Comparison of ENCODE assay signal across 10 cellular contexts in genomic region chr18:24964213-24964612, GRCh38.
DNase-seq lines count a peak whose midpoint lies in the region; ATAC-seq and TF ChIP-seq lines count a peak whose summit lies in the region.
"Had no signal": no experiment of that assay in that cellular context is flagged by ENCODE, and none has a peak within 500 bp of the region (broad histone marks: within the 10 kb centered on the region; RNA-seq: fewer than 3 reads in every experiment).

No MANE protein-coding gene starts in this region.

- no peaks in the 10 kb centered on the region for H4K20me1 ChIP-seq in IMR-90 (ENCODE audit: insufficient read depth, low read length)

- H4K91ac ChIP-seq in IMR-90 (ENCODE audit: insufficient read depth, low read depth, low read length) = no peak overlapping the region

- no peaks in the 10 kb centered on the region for H3K36me3 Mint-ChIP-seq in effector memory CD8-positive, alpha-beta T cell (ENCODE audit: insufficient read depth)
- no peaks in the 10 kb centered on the region for H3K36me3 Mint-ChIP-seq in HFFc6 (ENCODE audit: low read depth)
- no peaks in the 10 kb centered on the region for H3K36me3 Mint-ChIP-seq in progenitor cell of endocrine pancreas (ENCODE audit: insufficient read depth)
- H3K36me3 Mint-ChIP-seq: activated naive CD4-positive, alpha-beta T cell treated with anti-CD3 and anti-CD28 coated beads, Interleukin-2, amount 10 ng/mL, durations not matched to agents 7 days and 5 days had no signal

- H4K5ac ChIP-seq in IMR-90 (ENCODE audit: low read depth, low read length) = peak overlapping the region; percentile 68; the same call in 1 of the 2 replicates

- H3K14ac ChIP-seq in IMR-90 (replicated peaks; ENCODE audit: low read depth, low read length) = no peak overlapping the region

- H3K27me3 ChIP-seq in IMR-90 (ENCODE audit: control insufficient read depth, insufficient read depth, low read length) = peaks cover 15% of the 10 kb centered on the region

- no peaks in the 10 kb centered on the region for H3K79me1 ChIP-seq in IMR-90 (ENCODE audit: low read depth in 1 of 2, low read length in 2 of 2)

- no peaks in the 10 kb centered on the region for H3K4me1 Mint-ChIP-seq in effector memory CD8-positive, alpha-beta T cell (ENCODE audit: low read depth in 2 of 2)
- no peaks in the 10 kb centered on the region for H3K4me1 Mint-ChIP-seq in HFFc6 (ENCODE audit: low read depth)
- no peaks in the 10 kb centered on the region for H3K4me1 Mint-ChIP-seq in progenitor cell of endocrine pancreas (ENCODE audit: low read depth)
- H3K4me1 Mint-ChIP-seq: activated naive CD4-positive, alpha-beta T cell treated with anti-CD3 and anti-CD28 coated beads, Interleukin-2, amount 10 ng/mL, durations not matched to agents 7 days and 5 days had no signal

- H3K4me3 Mint-ChIP-seq in effector memory CD8-positive, alpha-beta T cell = no peak overlapping the region
- H3K4me3 Mint-ChIP-seq in HFFc6 (no peak overlapping the region), progenitor cell of endocrine pancreas (ENCODE audit: low read depth) (no peak overlapping the region)
- H3K4me3 Mint-ChIP-seq: activated naive CD4-positive, alpha-beta T cell treated with anti-CD3 and anti-CD28 coated beads, Interleukin-2, amount 10 ng/mL, durations not matched to agents 7 days and 5 days had no signal

- H3K56ac ChIP-seq in IMR-90 (ENCODE audit: extremely low read depth, insufficient read depth, low read length) = no peak overlapping the region

- DNase-seq in IMR-90 (no peak), Kasumi-1 (lab: John Stamatoyannopoulos, UW) (no peak), HFFc6 (no peak), progenitor cell of endocrine pancreas (ENCODE audit: low spot score, unreplicated experiment) (no peak)
- DNase-seq in effector memory CD8-positive, alpha-beta T cell = no peak
- no peak for DNase-seq in activated CD8-positive, alpha-beta memory T cell treated with anti-CD3 and anti-CD28 coated beads, Interleukin-2, amount 50 U/mL, for 48 hours
- DNase-seq: activated naive CD4-positive, alpha-beta T cell treated with anti-CD3 and anti-CD28 coated beads, Interleukin-2, amount 10 ng/mL, durations not matched to agents 7 days and 5 days; NCI-H524 had no signal

- H3K4me1 ChIP-seq in IMR-90 (ENCODE audit: control insufficient read depth, insufficient read depth, low read length) = peaks cover 5% of the 10 kb centered on the region; the same call in 1 of the 2 replicates

- no peak overlapping the region for H2BK20ac ChIP-seq in IMR-90 (ENCODE audit: low read depth, low read length)

- H3K4me3 ChIP-seq in IMR-90 (ENCODE audit: insufficient read depth, low read depth, low read length) = no peak overlapping the region

- H4K8ac ChIP-seq in IMR-90 (ENCODE audit: low read depth in 2 of 2, low read length in 2 of 2) = peak overlapping the region in 1 of 2 experiments; percentile 5; a peak in 1 of 4 replicates

- H3K27ac Mint-ChIP-seq in effector memory CD8-positive, alpha-beta T cell = no peak overlapping the region
- no peak overlapping the region for H3K27ac Mint-ChIP-seq in HFFc6
- no peak overlapping the region for H3K27ac Mint-ChIP-seq in progenitor cell of endocrine pancreas
- H3K27ac Mint-ChIP-seq: activated naive CD4-positive, alpha-beta T cell treated with anti-CD3 and anti-CD28 coated beads, Interleukin-2, amount 10 ng/mL, durations not matched to agents 7 days and 5 days had no signal

- CTCF ChIA-PET in IMR-90 (lab: Yijun Ruan, JAX) = no interaction called here

- POLR2A ChIA-PET in IMR-90 (lab: Charles Lee; ENCODE audit: unreplicated experiment) = no interaction called here

- H3K18ac ChIP-seq in IMR-90 (ENCODE audit: low read depth, low read length) = peak overlapping the region; percentile 46; the same call in 1 of the 2 replicates

- intact Hi-C loops in IMR-90 (cut with micrococcal nuclease) = no loop called here

- ATAC-seq in GM18498 (IDR thresholded peaks at IDR 0.05; ENCODE audit: unreplicated experiment) (peak; percentile 79), GM21723 (IDR thresholded peaks at IDR 0.05; ENCODE audit: unreplicated experiment) (peak; percentile 90), IMR-90 (ENCODE audit: low read depth) (peak; percentile 54)
- ATAC-seq in effector memory CD8-positive, alpha-beta T cell (replicated peaks) = peak; percentile 51

- TF ChIP-seq CTCF in IMR-90 (conservative IDR thresholded peaks at IDR 0.05; ENCODE audit: low read depth, low read length) (no peak), HFFc6 (IDR thresholded peaks at IDR 0.05) (no peak), progenitor cell of endocrine pancreas (IDR thresholded peaks at IDR 0.05; ENCODE audit: unreplicated experiment) (no peak)

- H2BK15ac ChIP-seq in IMR-90 (ENCODE audit: low read depth, low read length) = no peak overlapping the region

- H3K9me3 Mint-ChIP-seq in effector memory CD8-positive, alpha-beta T cell = peaks cover 0 to 7% of the 10 kb centered on the region in 2 donors
- H3K9me3 Mint-ChIP-seq in HFFc6 = no peaks in the 10 kb centered on the region; the same call in 1 of the 2 replicates
- H3K9me3 Mint-ChIP-seq in progenitor cell of endocrine pancreas (ENCODE audit: low read depth) = peaks cover 8% of the 10 kb centered on the region

- no peak overlapping the region for H2AFZ ChIP-seq in IMR-90 (replicated peaks; ENCODE audit: low read length, poor library complexity)

- H2BK5ac ChIP-seq in IMR-90 (ENCODE audit: low read depth, low read length, poor library complexity, severe bottlenecking) = no peak overlapping the region

- H3K4ac ChIP-seq in IMR-90 (ENCODE audit: low read depth, low read length) = no peak overlapping the region

- H3K27ac ChIP-seq in IMR-90 (ENCODE audit: insufficient read depth, low read length) = peak overlapping the region; percentile 69; the same call in 1 of the 2 replicates

- no peak overlapping the region for H3K9ac ChIP-seq in IMR-90 (ENCODE audit: low read depth, low read length)

- TF ChIP-seq RAD21 in IMR-90 (IDR thresholded peaks at IDR 0.05; ENCODE audit: low read length) = no peak

- no peaks in the 10 kb centered on the region for H3K9me1 ChIP-seq in IMR-90 (ENCODE audit: insufficient read depth, low read length)

- BruUV-seq in IMR-90 (replicated peaks; lab: Mats Ljungman, UMichigan) = no TSS peak

- dilution Hi-C loops in IMR-90 (cut with HindIII; ENCODE audit: low sequenced_read_pairs, unreplicated experiment) = no loop called here

- H3K23ac ChIP-seq in IMR-90 (ENCODE audit: low read depth, low read length) = no peak overlapping the region

- H2AK5ac ChIP-seq in IMR-90 (ENCODE audit: low read depth, low read length) = no peak overlapping the region

- no peak overlapping the region for H2AK9ac ChIP-seq in IMR-90 (replicated peaks; ENCODE audit: low read depth, low read length, poor library complexity)

- no peak overlapping the region for H2BK120ac ChIP-seq in IMR-90 (ENCODE audit: low read depth, low read length)

- peaks cover 3% of the 10 kb centered on the region; the same call in 1 of the 2 replicates for H3K9me3 ChIP-seq in IMR-90 (ENCODE audit: control insufficient read depth, insufficient read depth, low read length)

- in situ Hi-C loops in IMR-90 (cut with MboI; ENCODE audit: low sequenced_read_pairs) = no loop called here

- H3K27me3 Mint-ChIP-seq in effector memory CD8-positive, alpha-beta T cell = peaks cover 6 to 9% of the 10 kb centered on the region in 2 donors
- H3K27me3 Mint-ChIP-seq in HFFc6 (ENCODE audit: insufficient read depth) (peaks cover 2% of the 10 kb centered on the region; the same call in 1 of the 2 replicates), progenitor cell of endocrine pancreas (peaks cover 42% of the 10 kb centered on the region)
- H3K27me3 Mint-ChIP-seq: activated naive CD4-positive, alpha-beta T cell treated with anti-CD3 and anti-CD28 coated beads, Interleukin-2, amount 10 ng/mL, durations not matched to agents 7 days and 5 days had no signal

- WGBS in IMR-90 (ENCODE audit: extremely low coverage in 2 of 2, insufficient read length in 1 of 2), 2 experiments = no CpG with 5 or more reads among the region's 4 CpGs

- no peaks in the 10 kb centered on the region for H3K36me3 ChIP-seq in IMR-90 (ENCODE audit: control insufficient read depth, insufficient read depth, low read length)

- TF ChIP-seq POLR2A in IMR-90 (IDR thresholded peaks at IDR 0.05; ENCODE audit: low read depth, low read length) = no peak

- H3K4me2 ChIP-seq in IMR-90 (ENCODE audit: low read depth, low read length) = no peak overlapping the region

TF ChIP-seq in IMR-90, 13 proteins besides CTCF, POLR2A, EP300 and RAD21:
- no peak for TF ChIP-seq MAFK (IDR thresholded peaks at IDR 0.05; ENCODE audit: low read depth, low read length)
- no peak for TF ChIP-seq FOS (IDR thresholded peaks at IDR 0.05; ENCODE audit: low read depth, low read length)
- TF ChIP-seq RFX5 (IDR thresholded peaks at IDR 0.05; ENCODE audit: low read depth, low read length) = no peak
- no peak for TF ChIP-seq MAZ (IDR thresholded peaks at IDR 0.05; ENCODE audit: borderline replicate concordance, low read depth, low read length)
- TF ChIP-seq MXI1 (IDR thresholded peaks at IDR 0.05; ENCODE audit: borderline replicate concordance, low read depth, low read length) = no peak
- TF ChIP-seq ELK1 (IDR thresholded peaks at IDR 0.05; ENCODE audit: borderline replicate concordance, low read depth, low read length) = no peak
- TF ChIP-seq CHD1 (IDR thresholded peaks at IDR 0.05; ENCODE audit: low read depth, low read length) = no peak
